Comparison of ENCODE assay signal across 16 cellular contexts in the genomic region with DNA sequence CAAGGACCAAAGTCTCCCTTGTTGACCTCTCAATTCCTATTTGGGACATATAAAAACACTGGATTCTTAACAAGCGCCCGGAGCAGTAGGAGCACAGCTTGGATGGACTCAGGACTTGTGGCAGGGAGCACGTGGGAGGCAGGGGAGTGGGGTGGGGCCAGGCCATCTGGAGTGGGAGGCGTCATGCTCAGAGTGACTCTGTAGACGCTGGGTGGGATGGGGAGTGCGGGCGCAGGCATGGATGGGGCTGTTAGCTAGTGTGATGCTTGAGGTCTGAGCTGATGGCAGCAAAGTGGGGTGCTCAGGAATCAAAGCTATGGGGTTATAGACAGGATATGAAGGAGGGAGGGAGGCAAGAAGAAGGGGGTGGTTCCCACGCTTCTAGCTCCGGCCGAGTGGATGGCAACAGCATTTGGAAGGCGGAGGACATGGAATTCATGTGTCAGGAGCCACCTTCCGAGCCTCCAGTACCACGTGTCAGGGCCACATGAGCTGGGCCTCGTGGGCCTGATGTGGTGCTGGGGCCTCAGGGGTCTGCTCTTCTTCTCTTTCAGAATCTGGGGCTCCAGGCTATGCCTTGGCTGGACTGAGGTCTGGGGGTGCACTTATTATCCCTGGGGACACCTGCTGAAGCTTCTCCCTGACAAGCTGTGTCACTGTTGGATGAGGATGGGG. TPM values are rescaled to one million over a fixed set of nuclear protein-coding genes. Genes with fewer than 3 reads are reported as not detected.
"Had no signal": no experiment of that assay in that cellular context is flagged by ENCODE, and none has a peak within 500 bp of the region (broad histone marks: within the 10 kb centered on the region; RNA-seq: fewer than 3 reads in every experiment).

No MANE protein-coding gene starts in this region.

- H3K4me1 ChIP-seq: tibial artery had no signal

- H3K27ac Mint-ChIP-seq: activated naive CD4-positive, alpha-beta T cell treated with anti-CD3 and anti-CD28 coated beads for 36 hours; activated T-helper 17 cell treated with anti-CD3 and anti-CD28 coated beads, Interleukin-2, amount 50 U/mL, for 72 hours; stimulated activated memory B cell treated with anti-CD40 and anti-IgM and Interleukin-4, amounts not matched to agents 10 μg/mL and 1 μg/mL and 100 μg/mL, for 72 hours; T-cell had no signal

- H3K27me3 ChIP-seq: colonic mucosa, tibial artery had no signal

- H3K9me3 Mint-ChIP-seq: activated naive CD4-positive, alpha-beta T cell treated with anti-CD3 and anti-CD28 coated beads for 36 hours; activated T-helper 17 cell treated with anti-CD3 and anti-CD28 coated beads, Interleukin-2, amount 50 U/mL, for 72 hours; nephron; stimulated activated memory B cell treated with anti-CD40 and anti-IgM and Interleukin-4, amounts not matched to agents 10 μg/mL and 1 μg/mL and 100 μg/mL, for 72 hours; T-cell had no signal

- H3K36me3 ChIP-seq: colonic mucosa, tibial artery had no signal

- FAIRE-seq: endometrium had no signal

- H3K4me3 Mint-ChIP-seq: activated naive CD4-positive, alpha-beta T cell treated with anti-CD3 and anti-CD28 coated beads for 36 hours; activated T-helper 17 cell treated with anti-CD3 and anti-CD28 coated beads, Interleukin-2, amount 50 U/mL, for 72 hours; nephron; stimulated activated memory B cell treated with anti-CD40 and anti-IgM and Interleukin-4, amounts not matched to agents 10 μg/mL and 1 μg/mL and 100 μg/mL, for 72 hours; T-cell had no signal

- H3K4me1 Mint-ChIP-seq: activated T-helper 17 cell treated with anti-CD3 and anti-CD28 coated beads, Interleukin-2, amount 50 U/mL, for 72 hours; stimulated activated memory B cell treated with anti-CD40 and anti-IgM and Interleukin-4, amounts not matched to agents 10 μg/mL and 1 μg/mL and 100 μg/mL, for 72 hours had no signal

- H3K4me3 ChIP-seq: colonic mucosa, tibial artery had no signal

- H3K36me3 Mint-ChIP-seq: stimulated activated memory B cell treated with anti-CD40 and anti-IgM and Interleukin-4, amounts not matched to agents 10 μg/mL and 1 μg/mL and 100 μg/mL, for 72 hours; T-cell had no signal

- H3K9me3 ChIP-seq: colonic mucosa, tibial artery had no signal

- H3K27me3 Mint-ChIP-seq: activated T-helper 17 cell treated with anti-CD3 and anti-CD28 coated beads, Interleukin-2, amount 50 U/mL, for 72 hours; stimulated activated memory B cell treated with anti-CD40 and anti-IgM and Interleukin-4, amounts not matched to agents 10 μg/mL and 1 μg/mL and 100 μg/mL, for 72 hours; T-cell had no signal

- DNase-seq: activated CD4-positive, CD25-positive, alpha-beta regulatory T cell treated with anti-CD3 and anti-CD28 coated beads, Interleukin-2, amount 50 U/mL, for 72 hours; activated naive CD4-positive, alpha-beta T cell treated with anti-CD3 and anti-CD28 coated beads for 36 hours; colonic mucosa; occipital lobe; stimulated activated CD4-positive, alpha-beta T cell treated with anti-CD3 and anti-CD28 coated beads, Interleukin-2, amount 100 ng/mL, for 48 hours; T-cell had no signal

- H3K27ac ChIP-seq: colonic mucosa, tibial artery had no signal

RNA-seq across cellular contexts. Expression of a gene that starts 26.2 kb away (rescaled TPM):
- total RNA-seq: activated CD8-positive, alpha-beta memory T cell treated with anti-CD3 and anti-CD28 coated beads for 36 hours; activated naive CD4-positive, alpha-beta T cell treated with anti-CD3 and anti-CD28 coated beads for 36 hours; activated T-helper 17 cell treated with anti-CD3 and anti-CD28 coated beads, Interleukin-2, amount 50 U/mL, for 72 hours had no signal

RNA-seq across cellular contexts. Expression of a gene that starts 51.4 kb away (rescaled TPM):
- total RNA-seq: activated CD8-positive, alpha-beta memory T cell treated with anti-CD3 and anti-CD28 coated beads for 36 hours; activated naive CD4-positive, alpha-beta T cell treated with anti-CD3 and anti-CD28 coated beads for 36 hours; activated T-helper 17 cell treated with anti-CD3 and anti-CD28 coated beads, Interleukin-2, amount 50 U/mL, for 72 hours; colonic mucosa; esophagus mucosa; lower leg skin; mesenteric fat pad; occipital lobe; pulmonary artery endothelial cell; T-cell had no signal
